ENCODE assay signal across 13 cellular contexts in genomic region chr6:70586114-70586513, GRCh38. TPM values are rescaled to one million over a fixed set of nuclear protein-coding genes. Genes with fewer than 3 reads are reported as not detected.
A peak's percentile ranks its signal among the peaks of the same experiment; 100 is the strongest.
DNase-seq lines count a peak whose midpoint lies in the region; ATAC-seq, FAIRE-seq and TF ChIP-seq lines count a peak whose summit lies in the region.
"Had no signal": no experiment of that assay in that cellular context is flagged by ENCODE, and none has a peak within 500 bp of the region (broad histone marks: within the 10 kb centered on the region; RNA-seq: fewer than 3 reads in every experiment).

No MANE protein-coding gene starts in this region.

- no peak overlapping the region for H3K4me3 ChIP-seq in pancreas
- H3K4me3 ChIP-seq: SJSA1, skin epidermis had no signal

- H3K27me3 ChIP-seq in pancreas, result no peaks in the 10 kb centered on the region
- H3K27me3 ChIP-seq: SJSA1 had no signal

- DNase-seq in GM10266 (ENCODE audit: extremely low spot score) (peak; percentile 42), ureter (ENCODE audit: low spot score) (no peak), pancreas (no peak), ecto neural progenitor cell (ENCODE audit: low spot score) (no peak)
- no peak for DNase-seq in activated CD4-positive, CD25-positive, alpha-beta regulatory T cell treated with anti-CD3 and anti-CD28 coated beads, Interleukin-2, amount 50 U/mL, for 72 hours
- DNase-seq: activated CD4-positive, alpha-beta T cell treated with anti-CD3 and anti-CD28 coated beads for 36 hours; activated naive CD4-positive, alpha-beta T cell treated with anti-CD3 and anti-CD28 coated beads for 36 hours; immature natural killer cell had no signal

- 76 to 83% methylated on average over 1 of the region's 1 CpG for WGBS in pancreas, 2 donors

- ATAC-seq in GM19035 (IDR thresholded peaks at IDR 0.05; ENCODE audit: unreplicated experiment) (peak; percentile 88), GM21786 (IDR thresholded peaks at IDR 0.05; ENCODE audit: unreplicated experiment) (peak; percentile 96), HG03139 (IDR thresholded peaks at IDR 0.05; ENCODE audit: unreplicated experiment) (peak; percentile 86), pancreas (no peak)
- ATAC-seq: activated CD4-positive, alpha-beta T cell treated with anti-CD3 and anti-CD28 coated beads for 36 hours had no signal

- H3K36me3 ChIP-seq in pancreas, result peaks cover 0 to 9% (median 0%) of the 10 kb centered on the region in 3 donors
- H3K36me3 ChIP-seq: SJSA1 had no signal

- H3K27ac ChIP-seq in pancreas, result no peak overlapping the region
- H3K27ac ChIP-seq: SJSA1, skin epidermis had no signal

- no peak for FAIRE-seq in pancreas (lab: Jason Lieb, UNC)

- intact Hi-C loops in pancreas (cut with DNase I), result no loop called here

- TF ChIP-seq CTCF in GM10266 (IDR thresholded peaks at IDR 0.05; ENCODE audit: control insufficient read depth, insufficient read depth, low read depth, missing control alignments) (no peak), pancreas (IDR thresholded peaks at IDR 0.05) (no peak)

- no peaks in the 10 kb centered on the region for H3K9me3 ChIP-seq in pancreas
- H3K9me3 ChIP-seq: SJSA1 had no signal

- H3K4me1 ChIP-seq in pancreas, result no peaks in the 10 kb centered on the region
- H3K4me1 ChIP-seq: SJSA1 had no signal

RNA-seq across cellular contexts. Expression of gene SDHAF4, which starts 19.4 kb away (rescaled TPM):
- total RNA-seq in ureter, result 17.2 TPM
- 1 to 10 TPM; 2.9 to 5.5 (median 4.1) TPM for total RNA-seq in pancreas
- polyA plus RNA-seq in pancreas, result 10 to 100 TPM in 1 of 2 donors, 1 to 10 TPM in 1; 9.2 to 10.2 TPM

Comparison
In these comparisons a context has a peak if more than half of its experiments do, and no peak if none do; other contexts are left out.
1. ATAC-seq: peak in GM19035 (single experiment), GM21786 (single experiment) and HG03139 (single experiment); none in pancreas (0 of 4).